1 cellular context compared by ENCODE assay signal in genomic region chr12:108570743-108571603, GRCh38.
TF ChIP-seq lines count a peak whose summit lies in the region.

No MANE protein-coding gene starts in this region.

TF ChIP-seq in H1, 55 proteins besides CTCF, POLR2A, EP300 and RAD21:
- no peak for TF ChIP-seq CEBPB (IDR thresholded peaks at IDR 0.05; ENCODE audit: low read depth, low read length)
- TF ChIP-seq NRF1 (IDR thresholded peaks at IDR 0.05; ENCODE audit: low read depth, low read length): no peak
- TF ChIP-seq SIX5 (IDR thresholded peaks at IDR 0.05; ENCODE audit: low read depth, low read length): no peak
- TF ChIP-seq CHD7 (IDR thresholded peaks at IDR 0.05; ENCODE audit: insufficient replicate concordance, low read length): no peak
- no peak for TF ChIP-seq EGR1 (IDR thresholded peaks at IDR 0.05; ENCODE audit: borderline replicate concordance, low read depth, low read length)
- no peak for TF ChIP-seq USF2 (IDR thresholded peaks at IDR 0.05; ENCODE audit: low read length)
- TF ChIP-seq KDM4A (IDR thresholded peaks at IDR 0.05; ENCODE audit: low read depth, low read length, severe bottlenecking): no peak
- TF ChIP-seq EZH2 (IDR thresholded peaks at IDR 0.05; ENCODE audit: low read depth, low read length, severe bottlenecking): no peak
- no peak for TF ChIP-seq JUN (IDR thresholded peaks at IDR 0.05; ENCODE audit: low read depth, low read length)
- TF ChIP-seq TAF1 (IDR thresholded peaks at IDR 0.05; ENCODE audit: low read depth, low read length): no peak
- no peak for TF ChIP-seq CBX5 (IDR thresholded peaks at IDR 0.05; ENCODE audit: low read depth, low read length)
- TF ChIP-seq KDM5A (IDR thresholded peaks at IDR 0.05; ENCODE audit: low read length): no peak
- no peak for TF ChIP-seq POU5F1 (IDR thresholded peaks at IDR 0.05; ENCODE audit: low read depth, low read length)
- TF ChIP-seq BRCA1 (IDR thresholded peaks at IDR 0.05; ENCODE audit: low read depth, low read length): no peak
